In genomic region chr6:139406577-139407343, GRCh38 we compare ENCODE assay signal across 1 cellular context.
TF ChIP-seq lines count a peak whose summit lies in the region.

No MANE protein-coding gene starts in this region.

TF ChIP-seq in IMR-90, 13 proteins besides CTCF, POLR2A, EP300 and RAD21 (continued from another document):
- TF ChIP-seq, protein P1, sequence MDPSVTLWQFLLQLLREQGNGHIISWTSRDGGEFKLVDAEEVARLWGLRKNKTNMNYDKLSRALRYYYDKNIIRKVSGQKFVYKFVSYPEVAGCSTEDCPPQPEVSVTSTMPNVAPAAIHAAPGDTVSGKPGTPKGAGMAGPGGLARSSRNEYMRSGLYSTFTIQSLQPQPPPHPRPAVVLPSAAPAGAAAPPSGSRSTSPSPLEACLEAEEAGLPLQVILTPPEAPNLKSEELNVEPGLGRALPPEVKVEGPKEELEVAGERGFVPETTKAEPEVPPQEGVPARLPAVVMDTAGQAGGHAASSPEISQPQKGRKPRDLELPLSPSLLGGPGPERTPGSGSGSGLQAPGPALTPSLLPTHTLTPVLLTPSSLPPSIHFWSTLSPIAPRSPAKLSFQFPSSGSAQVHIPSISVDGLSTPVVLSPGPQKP (IDR thresholded peaks at IDR 0.05; ENCODE audit: borderline replicate concordance, low read depth, low read length), result no peak
- TF ChIP-seq RCOR1 (IDR thresholded peaks at IDR 0.05; ENCODE audit: insufficient replicate concordance, low read length) (no peak), MXI1 (IDR thresholded peaks at IDR 0.05; ENCODE audit: borderline replicate concordance, low read depth, low read length) (no peak), CHD1 (IDR thresholded peaks at IDR 0.05; ENCODE audit: low read depth, low read length) (no peak), CEBPB (IDR thresholded peaks at IDR 0.05; ENCODE audit: low read depth, low read length) (no peak), NFE2L2 (IDR thresholded peaks at IDR 0.05; ENCODE audit: low read depth, low read length) (no peak), SMC3 (IDR thresholded peaks at IDR 0.05; ENCODE audit: low read depth, low read length) (no peak), RFX5 (IDR thresholded peaks at IDR 0.05; ENCODE audit: low read depth, low read length) (no peak), MAZ (IDR thresholded peaks at IDR 0.05; ENCODE audit: borderline replicate concordance, low read depth, low read length) (no peak), FOS (IDR thresholded peaks at IDR 0.05; ENCODE audit: low read depth, low read length) (no peak), USF2 (IDR thresholded peaks at IDR 0.05; ENCODE audit: low read depth, low read length) (no peak)
TF ChIP-seq in IMR-90: peak in this region for 0.
